Comparison of ENCODE assay signal across 8 cellular contexts in genomic region chr1:42936309-42937078, GRCh38. TPM values are rescaled to one million over a fixed set of nuclear protein-coding genes. Genes with fewer than 3 reads are reported as not detected.
DNase-seq lines count a peak whose midpoint lies in the region; ATAC-seq and TF ChIP-seq lines count a peak whose summit lies in the region.

No MANE protein-coding gene starts in this region.

- H3K4me1 ChIP-seq in BLaER1 = peaks cover 99% of the 10 kb centered on the region
- H3K4me1 ChIP-seq in MM.1S (ENCODE audit: low read length) = peaks cover 39% of the 10 kb centered on the region
- peaks cover 95% of the 10 kb centered on the region for H3K4me1 ChIP-seq in vagina

- H3K27me3 ChIP-seq in BLaER1 = no peaks in the 10 kb centered on the region
- no peaks in the 10 kb centered on the region for H3K27me3 ChIP-seq in MM.1S (replicated peaks; ENCODE audit: insufficient read depth, low read length)
- no peaks in the 10 kb centered on the region for H3K27me3 ChIP-seq in layer of hippocampus (ENCODE audit: control insufficient read depth, insufficient read depth, low read length)
- no peaks in the 10 kb centered on the region for H3K27me3 ChIP-seq in vagina

- H3K27ac ChIP-seq in BLaER1 = peak overlapping the region; percentile 81
- peak overlapping the region; percentile 84; the same call in 1 of the 2 replicates for H3K27ac ChIP-seq in MM.1S (ENCODE audit: low read length)
- peak overlapping the region; percentile 42 for H3K27ac ChIP-seq in layer of hippocampus (ENCODE audit: low read depth, low read length)
- peak overlapping the region; percentile 62 for H3K27ac ChIP-seq in vagina

- no peaks in the 10 kb centered on the region for H3K9me3 Mint-ChIP-seq in activated naive CD4-positive, alpha-beta T cell treated with anti-CD3 and anti-CD28 coated beads, Interleukin-2, amount 50 U/mL, for 24 hours

- no peaks in the 10 kb centered on the region for H3K9me2 ChIP-seq in MM.1S (replicated peaks; ENCODE audit: insufficient read depth, low read length)

- peaks cover 5% of the 10 kb centered on the region; the same call in 1 of the 2 replicates for H3F3A ChIP-seq in MM.1S (ENCODE audit: insufficient read depth, low read length)

- peaks cover 95% of the 10 kb centered on the region for H3K4me1 Mint-ChIP-seq in activated naive CD4-positive, alpha-beta T cell treated with anti-CD3 and anti-CD28 coated beads, Interleukin-2, amount 50 U/mL, for 24 hours

- H3K36me3 Mint-ChIP-seq in activated naive CD4-positive, alpha-beta T cell treated with anti-CD3 and anti-CD28 coated beads, Interleukin-2, amount 50 U/mL, for 24 hours = peaks cover 12% of the 10 kb centered on the region

- H3K9ac ChIP-seq in BLaER1 (peak overlapping the region; percentile 67), MM.1S (ENCODE audit: low read length) (no peak overlapping the region)

- no peak overlapping the region for H2AFZ ChIP-seq in MM.1S (ENCODE audit: low read length)

- H3K27ac Mint-ChIP-seq in activated naive CD4-positive, alpha-beta T cell treated with anti-CD3 and anti-CD28 coated beads, Interleukin-2, amount 50 U/mL, for 24 hours = peak overlapping the region; percentile 89

- H3K4me3 Mint-ChIP-seq in activated naive CD4-positive, alpha-beta T cell treated with anti-CD3 and anti-CD28 coated beads, Interleukin-2, amount 50 U/mL, for 24 hours = peak overlapping the region; percentile 47

- TF ChIP-seq CTCF in MM.1S (IDR thresholded peaks at IDR 0.05; ENCODE audit: low read length) (no peak), vagina (IDR thresholded peaks at IDR 0.05) (no peak)

- no peak for ATAC-seq in HG03521 (IDR thresholded peaks at IDR 0.05; ENCODE audit: unreplicated experiment)

- peaks cover 73% of the 10 kb centered on the region for H3K79me2 ChIP-seq in MM.1S (ENCODE audit: low read length)

- peak overlapping the region; percentile 90 for H3K4me2 ChIP-seq in BLaER1
- peak overlapping the region; percentile 36; the same call in 1 of the 2 replicates for H3K4me2 ChIP-seq in MM.1S (ENCODE audit: low read depth, low read length)

- H4K20me1 ChIP-seq in BLaER1 (peaks cover 98% of the 10 kb centered on the region), MM.1S (ENCODE audit: insufficient read depth, low read length) (no peaks in the 10 kb centered on the region)

- H3K9me3 ChIP-seq in BLaER1 = no peaks in the 10 kb centered on the region
- H3K9me3 ChIP-seq in MM.1S (replicated peaks; ENCODE audit: insufficient read depth, low read length) = no peaks in the 10 kb centered on the region
- H3K9me3 ChIP-seq in vagina = no peaks in the 10 kb centered on the region

- no peak overlapping the region for H3K4me3 ChIP-seq in BLaER1
- no peak overlapping the region for H3K4me3 ChIP-seq in MM.1S (ENCODE audit: low read length)
- no peak overlapping the region for H3K4me3 ChIP-seq in vagina

- H3K27me3 Mint-ChIP-seq in activated naive CD4-positive, alpha-beta T cell treated with anti-CD3 and anti-CD28 coated beads, Interleukin-2, amount 50 U/mL, for 24 hours = no peaks in the 10 kb centered on the region

- TF ChIP-seq POLR2A in vagina (IDR thresholded peaks at IDR 0.05) = no peak

- intact Hi-C loops in vagina (cut with DNase I) = no loop called here

- H3K36me3 ChIP-seq in BLaER1 (peaks cover 80% of the 10 kb centered on the region), MM.1S (replicated peaks; ENCODE audit: insufficient read depth, low read length) (no peaks in the 10 kb centered on the region), vagina (no peaks in the 10 kb centered on the region)

- DNase-seq in MM.1S (no peak), vagina (ENCODE audit: extremely low spot score in 2 of 2) (no peak), NCI-H2227 (lab: John Stamatoyannopoulos, UW; ENCODE audit: unreplicated experiment) (no peak), dedifferentiated amniotic fluid mesenchymal stem cell (ENCODE audit: extremely low spot score) (no peak)

RNA-seq across cellular contexts. Expression of gene SLC2A1, which starts 22.2 kb away (rescaled TPM):
- 286 TPM for total RNA-seq in vagina
